Comparison of ENCODE assay signal across 17 cellular contexts in genomic region chr5:82537646-82538306, GRCh38.
A peak's percentile ranks its signal among the peaks of the same experiment; 100 is the strongest.
DNase-seq lines count a peak whose midpoint lies in the region; ATAC-seq, FAIRE-seq and TF ChIP-seq lines count a peak whose summit lies in the region.
"Had no signal": no experiment of that assay in that cellular context is flagged by ENCODE, and none has a peak within 500 bp of the region (broad histone marks: within the 10 kb centered on the region; RNA-seq: fewer than 3 reads in every experiment).

No MANE protein-coding gene starts in this region.

- H3K9me3 Mint-ChIP-seq in CD4-positive, alpha-beta memory T cell = peaks cover 0 to 2% (median 0%) of the 10 kb centered on the region in 8 donors
- H3K9me3 Mint-ChIP-seq: CD8-positive, alpha-beta T cell had no signal

- peaks cover 0 to 2% of the 10 kb centered on the region in 2 donors for H3K27me3 Mint-ChIP-seq in CD4-positive, alpha-beta memory T cell

- peak; percentile 38 for ATAC-seq in Right ventricle myocardium inferior
- ATAC-seq: CD8-positive, alpha-beta T cell; PC-3 had no signal

- no peaks in the 10 kb centered on the region for H3K4me1 Mint-ChIP-seq in CD4-positive, alpha-beta memory T cell

- FAIRE-seq in islet of Langerhans (lab: Jason Lieb, UNC) = peak; percentile 92

- no peaks in the 10 kb centered on the region for H3K36me3 ChIP-seq in CD4-positive, alpha-beta memory T cell (ENCODE audit: insufficient read depth, low read length)
- H3K36me3 ChIP-seq: HAP-1 had no signal

- intact Hi-C loops in Right ventricle myocardium inferior (cut with DNase I) (no loop called here), cardiac septum (cut with DNase I) (no loop called here), dorsolateral prefrontal cortex (cut with DNase I) (no loop called here)
- intact Hi-C loops in CD4-positive, alpha-beta memory T cell (cut with micrococcal nuclease) = no loop called here

- no peak for TF ChIP-seq CTCF in choroid plexus epithelial cell (conservative IDR thresholded peaks at IDR 0.05; ENCODE audit: low read depth, low read length)
- no peak for TF ChIP-seq CTCF in dorsolateral prefrontal cortex (IDR thresholded peaks at IDR 0.05 in 54 of 56, conservative IDR thresholded peaks at IDR 0.05 in 2 of 56; ENCODE audit: low read depth in 1 of 56, partially characterized antibody in 56 of 56)

- POLR2A ChIA-PET in CD4-positive, alpha-beta memory T cell (lab: Charles Lee; ENCODE audit: partially characterized antibody) = no interaction called here

- H3K4me3 ChIP-seq in choroid plexus epithelial cell (ENCODE audit: low read depth, low read length) = no peak overlapping the region
- H3K4me3 ChIP-seq in dorsolateral prefrontal cortex = no peak overlapping the region
- H3K4me3 ChIP-seq in CD4-positive, alpha-beta memory T cell (ENCODE audit: low read length in 2 of 2) = no peak overlapping the region
- H3K4me3 ChIP-seq: HAP-1 had no signal

- no peaks in the 10 kb centered on the region for H3K4me1 ChIP-seq in CD4-positive, alpha-beta memory T cell (ENCODE audit: insufficient read depth, low read length)
- H3K4me1 ChIP-seq: HAP-1 had no signal

- H3K27ac Mint-ChIP-seq in CD4-positive, alpha-beta memory T cell = no peak overlapping the region
- H3K27ac Mint-ChIP-seq: CD8-positive, alpha-beta T cell had no signal

- CTCF ChIA-PET in CD4-positive, alpha-beta memory T cell (lab: Charles Lee; ENCODE audit: partially characterized antibody) = no interaction called here

- no peaks in the 10 kb centered on the region for H3K36me3 Mint-ChIP-seq in CD4-positive, alpha-beta memory T cell
- H3K36me3 Mint-ChIP-seq: CD8-positive, alpha-beta T cell had no signal

- DNase-seq in Right ventricle myocardium inferior (ENCODE audit: missing footprints) (no peak), cardiac septum (ENCODE audit: low spot score) (no peak), choroid plexus epithelial cell (ENCODE audit: low read depth) (peak; percentile 34), retina (no peak), dorsolateral prefrontal cortex (no peak)
- DNase-seq in stimulated activated CD4-positive, alpha-beta T cell treated with anti-CD3 and anti-CD28 coated beads, Interleukin-15, amount 100 ng/mL, for 24 hours = no peak
- DNase-seq in CD4-positive, alpha-beta memory T cell = no peak
- DNase-seq: CD8-positive, alpha-beta T cell; IMR-90; Kasumi-1; NCI-H1105; NCI-H187; NCI-H345; NCI-H526 treated with DMSO at 0.1 percent for 48 hours; PC-3 had no signal

- H3K9me3 ChIP-seq in CD4-positive, alpha-beta memory T cell (ENCODE audit: control insufficient read depth in 1 of 2, low read length in 2 of 2) = no peaks in the 10 kb centered on the region
- H3K9me3 ChIP-seq: HAP-1 had no signal

- H3K27me3 ChIP-seq in dorsolateral prefrontal cortex = peaks cover 0 to 3% (median 0%) of the 10 kb centered on the region in 45 donors
- no peaks in the 10 kb centered on the region for H3K27me3 ChIP-seq in CD4-positive, alpha-beta memory T cell (ENCODE audit: insufficient read depth, low read length)

- no peak overlapping the region for H3K4me3 Mint-ChIP-seq in CD4-positive, alpha-beta memory T cell
- H3K4me3 Mint-ChIP-seq: CD8-positive, alpha-beta T cell had no signal

- H3K27ac ChIP-seq in dorsolateral prefrontal cortex = no peak overlapping the region
- no peak overlapping the region for H3K27ac ChIP-seq in CD4-positive, alpha-beta memory T cell (ENCODE audit: low read depth, low read length)
